8 cellular contexts compared by ENCODE assay signal in the genomic region with DNA sequence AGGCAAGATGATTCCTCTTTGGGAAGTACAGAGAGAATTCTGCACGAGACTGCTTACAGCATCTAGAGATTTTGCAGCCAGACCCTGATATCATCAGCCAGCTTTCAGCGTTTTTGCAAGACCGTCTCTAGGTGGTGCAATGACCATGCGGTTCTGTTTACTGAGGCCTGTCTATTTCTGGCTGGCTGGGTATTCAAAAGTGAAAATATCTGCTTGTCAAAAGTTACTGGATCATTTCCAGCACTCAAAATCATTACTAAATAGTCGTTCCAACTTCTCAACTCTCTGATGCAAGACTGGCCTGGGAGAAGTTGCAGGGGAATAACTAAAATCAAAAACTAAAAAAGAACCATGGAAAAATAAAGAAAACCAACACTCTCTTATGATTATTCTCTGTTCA.
A peak's percentile ranks its signal among the peaks of the same experiment; 100 is the strongest.
DNase-seq lines count a peak whose midpoint lies in the region; TF ChIP-seq lines count a peak whose summit lies in the region.

No MANE protein-coding gene starts in this region.

- peaks cover 12% of the 10 kb centered on the region; the same call in 1 of the 2 replicates for H3K27me3 Mint-ChIP-seq in HFFc6 (ENCODE audit: insufficient read depth)
- no peaks in the 10 kb centered on the region for H3K27me3 Mint-ChIP-seq in activated CD4-positive, alpha-beta T cell treated with anti-CD3 and anti-CD28 coated beads, Interleukin-2, amount 10 ng/mL, durations not matched to agents 24 days and 14 days

- H3K27ac Mint-ChIP-seq in HFFc6, result no peak overlapping the region
- H3K27ac Mint-ChIP-seq in activated CD4-positive, alpha-beta T cell treated with anti-CD3 and anti-CD28 coated beads, Interleukin-2, amount 10 ng/mL, durations not matched to agents 24 days and 14 days, result no peak overlapping the region

- H3K36me3 Mint-ChIP-seq in HFFc6 (ENCODE audit: low read depth), result no peaks in the 10 kb centered on the region
- H3K36me3 Mint-ChIP-seq in activated CD4-positive, alpha-beta T cell treated with anti-CD3 and anti-CD28 coated beads, Interleukin-2, amount 10 ng/mL, durations not matched to agents 24 days and 14 days (ENCODE audit: low read depth), result peaks cover 50% of the 10 kb centered on the region

- CTCF ChIA-PET in AG04449 (lab: Yijun Ruan, JAX), result interaction anchor here (2.8 to 4.6 kb wide), 2 partner anchors 9 to 625 kb away, joined by 16 to 38 read pairs; no protein-coding TSS in a partner anchor

- no peaks in the 10 kb centered on the region for H3K27me3 ChIP-seq in GM06990 (replicated peaks; ENCODE audit: control insufficient read depth, insufficient read depth, low read length)
- H3K27me3 ChIP-seq in neutrophil, result no peaks in the 10 kb centered on the region

- TF ChIP-seq CTCF in AG04449 (IDR thresholded peaks at IDR 0.05; ENCODE audit: insufficient read depth, low read length, missing control alignments) (peak; percentile 34), GM06990 (IDR thresholded peaks at IDR 0.05; ENCODE audit: insufficient read depth, low read length, poor library complexity, severe bottlenecking) (peak; percentile 62), HFFc6 (IDR thresholded peaks at IDR 0.05) (peak; percentile 60), fibroblast of the aortic adventitia (IDR thresholded peaks at IDR 0.05; ENCODE audit: insufficient read depth, low read length) (peak; percentile 44), neutrophil (IDR thresholded peaks at IDR 0.05) (no peak)

- peaks cover 0 to 6% of the 10 kb centered on the region in 2 experiments for H3K4me1 ChIP-seq in neutrophil (ENCODE audit: control insufficient read depth in 1 of 2, insufficient read depth in 1 of 2, low read depth in 1 of 2, low read length in 1 of 2)

- no peaks in the 10 kb centered on the region for H3K9me3 Mint-ChIP-seq in HFFc6
- H3K9me3 Mint-ChIP-seq in activated CD4-positive, alpha-beta T cell treated with anti-CD3 and anti-CD28 coated beads, Interleukin-2, amount 10 ng/mL, durations not matched to agents 24 days and 14 days, result no peaks in the 10 kb centered on the region

- H3K27ac ChIP-seq in neutrophil, result peak overlapping the region; percentile 31

- peaks cover 6% of the 10 kb centered on the region; the same call in 1 of the 2 replicates for H3K4me1 Mint-ChIP-seq in HFFc6 (ENCODE audit: low read depth)
- peaks cover 15% of the 10 kb centered on the region for H3K4me1 Mint-ChIP-seq in activated CD4-positive, alpha-beta T cell treated with anti-CD3 and anti-CD28 coated beads, Interleukin-2, amount 10 ng/mL, durations not matched to agents 24 days and 14 days

- no peaks in the 10 kb centered on the region for H3K9me3 ChIP-seq in neutrophil

- H3K36me3 ChIP-seq in GM06990 (ENCODE audit: control insufficient read depth, insufficient read depth, low read length), result peaks cover 7% of the 10 kb centered on the region
- H3K36me3 ChIP-seq in neutrophil, result peaks cover 75% of the 10 kb centered on the region

- intact Hi-C loops in activated CD4-positive, alpha-beta T cell treated with anti-CD3 and anti-CD28 coated beads, Interleukin-2, amount 10 ng/mL, durations not matched to agents 24 days and 14 days (cut with micrococcal nuclease), result loop anchor here (1.0 to 5.0 kb wide), 4 partner anchors 145 to 624 kb away; a partner anchor contains a TSS

- no peak overlapping the region for H3K4me3 ChIP-seq in AG04449 (ENCODE audit: low read depth, low read length)
- H3K4me3 ChIP-seq in GM06990 (replicated peaks; ENCODE audit: low read depth, low read length), result no peak overlapping the region
- H3K4me3 ChIP-seq in fibroblast of the aortic adventitia (ENCODE audit: low read depth, low read length), result no peak overlapping the region
- H3K4me3 ChIP-seq in neutrophil (ENCODE audit: low read depth in 1 of 2, low read length in 1 of 2), result no peak overlapping the region

- H3K4me3 Mint-ChIP-seq in HFFc6, result no peak overlapping the region
- no peak overlapping the region for H3K4me3 Mint-ChIP-seq in activated CD4-positive, alpha-beta T cell treated with anti-CD3 and anti-CD28 coated beads, Interleukin-2, amount 10 ng/mL, durations not matched to agents 24 days and 14 days

- POLR2A ChIA-PET in AG04449 (lab: Yijun Ruan, JAX), result no interaction called here

- DNase-seq in AG04449 (ENCODE audit: low read depth, low spot score) (peak; percentile 46), GM06990 (ENCODE audit: extremely low read depth, insufficient read length) (peak; percentile 16), HFFc6 (peak; percentile 37), NCI-H1105 (lab: John Stamatoyannopoulos, UW) (peak; percentile 9), fibroblast of the aortic adventitia (ENCODE audit: low read depth) (peak; percentile 93)
- DNase-seq in activated CD4-positive, alpha-beta T cell treated with anti-CD3 and anti-CD28 coated beads, Interleukin-2, amount 10 ng/mL, durations not matched to agents 24 days and 14 days, result peak; percentile 83
- no peak for DNase-seq in stimulated activated CD4-positive, alpha-beta T cell treated with anti-CD3 and anti-CD28 coated beads, Interleukin-4, amount 100 ng/mL, for 1 hour
